8 cellular contexts compared by ENCODE assay signal in the genomic region with DNA sequence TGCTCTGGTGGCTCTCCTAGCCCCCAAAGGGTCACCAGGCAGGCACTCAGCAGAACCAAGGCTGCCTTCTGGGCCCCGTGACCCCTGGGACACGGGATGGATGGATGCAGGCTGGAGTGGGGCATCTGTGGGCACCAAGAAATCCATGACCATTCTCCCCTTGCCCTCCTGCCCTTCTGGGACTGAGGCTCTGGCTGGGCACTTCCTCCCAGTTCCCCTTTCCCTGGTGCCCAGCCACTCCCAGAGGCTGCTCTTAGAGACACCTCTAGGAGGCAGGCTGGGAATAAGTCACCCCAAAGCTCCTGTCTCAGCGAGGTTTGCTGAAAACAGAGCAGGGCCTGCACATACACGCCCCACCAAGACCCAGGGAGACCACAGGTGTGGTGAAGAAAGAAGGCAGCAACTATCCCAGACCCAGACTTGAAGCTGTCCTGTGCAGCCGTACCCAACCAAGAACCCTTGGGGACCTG. TPM values are rescaled to one million over a fixed set of nuclear protein-coding genes. Genes with fewer than 3 reads are reported as not detected.
DNase-seq lines count a peak whose midpoint lies in the region; ATAC-seq and TF ChIP-seq lines count a peak whose summit lies in the region.

No MANE protein-coding gene starts in this region.

- TF ChIP-seq CTCF in heart right ventricle (IDR thresholded peaks at IDR 0.05) (peak in 5 of 9 donors; percentile 24 to 55 (median 47)), spleen (IDR thresholded peaks at IDR 0.05 in 8 of 11, conservative IDR thresholded peaks at IDR 0.05 in 3 of 11) (no peak)

- no peak for TF ChIP-seq POLR2A in spleen (IDR thresholded peaks at IDR 0.05)

- WGBS in heart right ventricle, 2 donors, result 20 to 26% methylated on average over 5 of the region's 5 CpGs
- WGBS in spleen, 5 donors, result 9 to 32% (median 11%) methylated on average over 5 of the region's 5 CpGs

- peak; percentile 57 for DNase-seq in EL
- DNase-seq in activated T-cell treated with anti-CD3 and anti-CD28 coated beads, Interleukin-2, amount 50 U/mL, for 4 hours, result no peak
- DNase-seq in heart right ventricle, result peak; percentile 31 to 38
- peak; percentile 78 for DNase-seq in spleen
- DNase-seq in activated CD8-positive, alpha-beta memory T cell treated with anti-CD3 and anti-CD28 coated beads, Interleukin-2, amount 50 U/mL, for 4 hours, result no peak

- intact Hi-C loops in heart right ventricle (cut with DNase I), result loop anchor here in 2 of 10 donors (5.0 kb wide), 2 partner anchors 36 to 44 kb away; partner anchors contain the start of gene DNAJC18 (in 1 of the 2)
- intact Hi-C loops in spleen (cut with DNase I; ENCODE audit: low total_unique reads), result no loop called here

- H3K4me3 ChIP-seq in heart right ventricle (peak overlapping the region; percentile 42 to 71 (median 60)), spleen (peak overlapping the region; percentile 42 to 73 (median 56))

- peaks cover 0 to 43% (median 33%) of the 10 kb centered on the region in 9 donors for H3K36me3 ChIP-seq in heart right ventricle
- H3K36me3 ChIP-seq in spleen, result peaks cover 0 to 40% (median 27%) of the 10 kb centered on the region in 6 donors

- no peaks in the 10 kb centered on the region for H3K27me3 ChIP-seq in heart right ventricle
- H3K27me3 ChIP-seq in spleen (replicated peaks in 1 of 7), result no peaks in the 10 kb centered on the region

- H3K9me3 Mint-ChIP-seq in activated T-cell treated with anti-CD3 and anti-CD28 coated beads, Interleukin-2, amount 50 U/mL, for 4 hours, result no peaks in the 10 kb centered on the region

- peak; percentile 29 for ATAC-seq in HG02642 (IDR thresholded peaks at IDR 0.05; ENCODE audit: poor library complexity, unreplicated experiment)
- peak; percentile 17 to 20 for ATAC-seq in activated T-cell treated with anti-CD3 and anti-CD28 coated beads, Interleukin-2, amount 50 U/mL, for 4 hours
- ATAC-seq in heart right ventricle, result peak; percentile 35 to 73 (median 62)
- no peak for ATAC-seq in GM18861 (IDR thresholded peaks at IDR 0.05; ENCODE audit: unreplicated experiment)
- ATAC-seq in GM19328 (IDR thresholded peaks at IDR 0.05; ENCODE audit: unreplicated experiment), result no peak

- peaks cover 11% of the 10 kb centered on the region for H3K36me3 Mint-ChIP-seq in activated T-cell treated with anti-CD3 and anti-CD28 coated beads, Interleukin-2, amount 50 U/mL, for 4 hours (ENCODE audit: insufficient read depth)

- H3K4me1 ChIP-seq in heart right ventricle (peaks cover 16 to 77% (median 56%) of the 10 kb centered on the region in 9 donors), spleen (peaks cover 7 to 85% (median 62%) of the 10 kb centered on the region in 6 donors)

- peak overlapping the region; percentile 88 for H3K4me3 Mint-ChIP-seq in activated T-cell treated with anti-CD3 and anti-CD28 coated beads, Interleukin-2, amount 50 U/mL, for 4 hours

- H3K27ac ChIP-seq in heart right ventricle, result peak overlapping the region; percentile 89 to 97 (median 96)
- peak overlapping the region; percentile 89 to 97 (median 92) for H3K27ac ChIP-seq in spleen

- peaks cover 38% of the 10 kb centered on the region for H3K4me1 Mint-ChIP-seq in activated T-cell treated with anti-CD3 and anti-CD28 coated beads, Interleukin-2, amount 50 U/mL, for 4 hours (ENCODE audit: low read depth)

- no peaks in the 10 kb centered on the region for H3K9me3 ChIP-seq in heart right ventricle
- H3K9me3 ChIP-seq in spleen, result no peaks in the 10 kb centered on the region

- no peaks in the 10 kb centered on the region for H3K27me3 Mint-ChIP-seq in activated T-cell treated with anti-CD3 and anti-CD28 coated beads, Interleukin-2, amount 50 U/mL, for 4 hours (ENCODE audit: low read depth)

RNA-seq across cellular contexts. Expression of gene STING1, which starts 0.9 kb away (rescaled TPM):
- total RNA-seq in activated T-cell treated with anti-CD3 and anti-CD28 coated beads, Interleukin-2, amount 50 U/mL, for 4 hours, result 100 to 1,000 TPM; 139 to 261 (median 172) TPM
- total RNA-seq in heart right ventricle, result 100 to 1,000 TPM in 1 of 10 donors, 10 to 100 TPM in 9; 27.2 to 116 (median 55.7) TPM
- 10 to 100 TPM; 19.7 to 39.6 TPM for polyA plus RNA-seq in heart right ventricle
- total RNA-seq in spleen, result 100 to 1,000 TPM in 6 of 7 donors, 10 to 100 TPM in 1; 99.7 to 166 (median 130) TPM
- polyA plus RNA-seq in spleen, result 10 to 100 TPM; 24.2 to 49.8 (median 43.6) TPM

RNA-seq across cellular contexts. Expression of gene SMIM33, which starts 10.8 kb away (rescaled TPM):
- total RNA-seq in activated T-cell treated with anti-CD3 and anti-CD28 coated beads, Interleukin-2, amount 50 U/mL, for 4 hours, result under 1 TPM in 2 of 3 donors, not detected in 1; 0.21 to 0.30 TPM
- total RNA-seq in heart right ventricle (not detected), spleen (under 1 TPM in 1 of 7 donors, not detected in 6; 0.24 TPM)
- polyA plus RNA-seq in heart right ventricle (not detected), spleen (under 1 TPM in 1 of 3 donors, not detected in 2; 0.03 TPM)

RNA-seq across cellular contexts. Expression of gene ECSCR, which starts 19.1 kb away (rescaled TPM):
- 1 to 10 TPM; 2.6 to 4.0 (median 2.9) TPM for total RNA-seq in activated T-cell treated with anti-CD3 and anti-CD28 coated beads, Interleukin-2, amount 50 U/mL, for 4 hours
- 10 to 100 TPM; 11.0 to 43.2 (median 17.9) TPM for total RNA-seq in heart right ventricle
- 10 to 100 TPM; 24.4 to 64.2 TPM for polyA plus RNA-seq in heart right ventricle
- total RNA-seq in spleen, result 10 to 100 TPM; 11.3 to 52.3 (median 20.8) TPM
- polyA plus RNA-seq in spleen, result 10 to 100 TPM; 14.1 to 18.4 (median 17.7) TPM

RNA-seq across cellular contexts. Expression of gene DNAJC18, which starts 42.3 kb away (rescaled TPM):
- 10 to 100 TPM; 22.7 to 32.8 (median 26.2) TPM for total RNA-seq in activated T-cell treated with anti-CD3 and anti-CD28 coated beads, Interleukin-2, amount 50 U/mL, for 4 hours
- total RNA-seq in heart right ventricle (10 to 100 TPM in 9 of 10 donors, 1 to 10 TPM in 1; 9.5 to 21.1 (median 14.1) TPM), spleen (10 to 100 TPM in 1 of 7 donors, 1 to 10 TPM in 6; 4.0 to 10.8 (median 7.8) TPM)
- polyA plus RNA-seq in heart right ventricle (10 to 100 TPM in 1 of 2 donors, 1 to 10 TPM in 1; 3.4 to 12.7 TPM), spleen (1 to 10 TPM; 1.3 to 7.1 (median 4.5) TPM)

Comparison
In these comparisons a context has a peak if more than half of its experiments do, and no peak if none do; other contexts are left out.
1. DNase-seq: peak in EL (single experiment), heart right ventricle (2 of 2) and spleen (single experiment); none in activated T-cell treated with anti-CD3 and anti-CD28 coated beads, Interleukin-2, amount 50 U/mL, for 4 hours (single experiment) and activated CD8-positive, alpha-beta memory T cell treated with anti-CD3 and anti-CD28 coated beads, Interleukin-2, amount 50 U/mL, for 4 hours (single experiment).
2. ATAC-seq: peak in HG02642 (single experiment), activated T-cell treated with anti-CD3 and anti-CD28 coated beads, Interleukin-2, amount 50 U/mL, for 4 hours (2 of 2) and heart right ventricle (8 of 8); none in GM18861 (single experiment) and GM19328 (single experiment).
3. CTCF ChIP-seq: peak in heart right ventricle (5 of 9); none in spleen (0 of 11).